1 cellular context compared by ENCODE assay signal in the genomic region with DNA sequence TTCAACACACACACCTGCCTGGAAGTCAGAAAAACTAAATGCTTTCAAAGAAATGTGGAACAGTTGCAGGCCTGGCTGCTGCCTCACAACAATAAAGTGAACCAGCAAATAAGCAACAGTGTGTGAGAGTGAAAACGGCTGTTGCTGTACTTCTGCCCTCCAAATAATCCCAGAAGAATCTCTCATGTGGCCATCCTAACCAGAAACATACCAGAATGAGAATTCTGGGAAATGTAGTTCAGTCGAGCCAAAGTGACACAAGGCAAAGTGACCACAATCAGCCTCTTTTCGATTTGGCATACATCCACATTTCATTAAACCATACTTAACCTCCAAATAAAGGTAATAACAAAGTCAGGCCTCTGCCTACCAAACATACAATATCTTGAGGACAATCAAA.
TF ChIP-seq lines count a peak whose summit lies in the region.

No MANE protein-coding gene starts in this region.

TF ChIP-seq in IMR-90, 13 proteins besides CTCF, POLR2A, EP300 and RAD21 (continued from another document):
- TF ChIP-seq, protein P1, sequence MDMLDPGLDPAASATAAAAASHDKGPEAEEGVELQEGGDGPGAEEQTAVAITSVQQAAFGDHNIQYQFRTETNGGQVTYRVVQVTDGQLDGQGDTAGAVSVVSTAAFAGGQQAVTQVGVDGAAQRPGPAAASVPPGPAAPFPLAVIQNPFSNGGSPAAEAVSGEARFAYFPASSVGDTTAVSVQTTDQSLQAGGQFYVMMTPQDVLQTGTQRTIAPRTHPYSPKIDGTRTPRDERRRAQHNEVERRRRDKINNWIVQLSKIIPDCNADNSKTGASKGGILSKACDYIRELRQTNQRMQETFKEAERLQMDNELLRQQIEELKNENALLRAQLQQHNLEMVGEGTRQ (IDR thresholded peaks at IDR 0.05; ENCODE audit: low read depth, low read length): no peak
- no peak for TF ChIP-seq MAFK (IDR thresholded peaks at IDR 0.05; ENCODE audit: low read depth, low read length)
